ENCODE assay signal across 1 cellular context in the genomic region with DNA sequence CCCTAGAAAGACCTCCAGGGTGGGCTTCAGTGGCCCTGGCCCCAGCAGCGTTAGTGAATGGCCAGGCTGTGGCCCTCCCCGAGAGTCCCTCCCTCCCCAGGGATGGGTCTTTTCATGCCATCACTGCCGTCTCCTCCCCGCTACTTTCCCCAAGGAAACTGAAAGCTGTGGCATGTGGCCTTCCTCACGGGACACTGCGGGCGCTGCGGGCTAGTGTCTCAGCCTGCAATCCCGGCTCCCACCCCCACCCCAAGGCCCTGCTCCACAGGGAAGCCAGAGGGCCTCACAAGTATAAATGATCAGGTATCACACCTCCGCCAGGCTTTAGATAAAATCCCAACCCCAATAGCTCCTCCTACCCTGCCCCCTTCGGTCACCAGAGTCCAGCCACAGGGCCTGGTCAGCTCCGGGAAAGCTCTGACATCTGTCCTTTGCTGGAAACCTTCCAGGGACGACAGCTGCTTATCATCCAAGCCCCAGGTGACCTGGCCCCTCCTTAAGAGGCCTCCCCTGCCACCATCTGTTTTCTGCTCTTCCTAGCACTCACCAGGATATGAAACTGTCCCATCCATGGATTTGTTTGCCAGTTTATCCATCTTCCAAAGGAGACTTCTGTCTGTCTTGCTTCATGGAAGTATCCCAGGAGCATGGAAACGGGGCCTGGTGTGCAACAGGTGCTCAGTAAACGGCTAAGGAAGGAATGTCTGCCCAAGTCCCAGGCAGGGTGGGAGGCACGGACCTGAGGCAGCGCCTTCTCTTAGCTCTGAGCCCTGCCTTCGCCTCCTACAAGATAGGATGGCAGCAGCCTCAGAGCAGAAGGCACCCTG.
A peak's percentile ranks its signal among the peaks of the same experiment; 100 is the strongest.
TF ChIP-seq lines count a peak whose summit lies in the region.

No MANE protein-coding gene starts in this region.

TF ChIP-seq in SK-N-SH treated with all-trans-retinoic acid at 6 μM for 48 hours, 23 proteins besides CTCF, POLR2A, EP300 and RAD21 (continued from another document):
- TF ChIP-seq, protein P1, sequence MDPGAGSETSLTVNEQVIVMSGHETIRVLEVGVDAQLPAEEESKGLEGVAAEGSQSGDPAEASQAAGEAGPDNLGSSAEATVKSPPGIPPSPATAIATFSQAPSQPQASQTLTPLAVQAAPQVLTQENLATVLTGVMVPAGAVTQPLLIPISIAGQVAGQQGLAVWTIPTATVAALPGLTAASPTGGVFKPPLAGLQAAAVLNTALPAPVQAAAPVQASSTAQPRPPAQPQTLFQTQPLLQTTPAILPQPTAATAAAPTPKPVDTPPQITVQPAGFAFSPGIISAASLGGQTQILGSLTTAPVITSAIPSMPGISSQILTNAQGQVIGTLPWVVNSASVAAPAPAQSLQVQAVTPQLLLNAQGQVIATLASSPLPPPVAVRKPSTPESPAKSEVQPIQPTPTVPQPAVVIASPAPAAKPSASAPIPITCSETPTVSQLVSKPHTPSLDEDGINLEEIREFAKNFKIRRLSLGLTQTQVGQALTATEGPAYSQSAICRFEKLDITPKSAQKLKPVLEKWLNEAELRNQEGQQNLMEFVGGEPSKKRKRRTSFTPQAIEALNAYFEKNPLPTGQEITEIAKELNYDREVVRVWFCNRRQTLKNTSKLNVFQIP (CRISPR knock-in tag; IDR thresholded peaks at IDR 0.05; ENCODE audit: borderline replicate concordance, low read depth), result no peak
- TF ChIP-seq TCF4 (CRISPR knock-in tag; IDR thresholded peaks at IDR 0.05; ENCODE audit: borderline replicate concordance) (peak; percentile 84), SNAI2 (CRISPR knock-in tag; IDR thresholded peaks at IDR 0.05) (no peak), OSR1 (CRISPR knock-in tag; IDR thresholded peaks at IDR 0.05) (no peak), ZFP30 (CRISPR knock-in tag; IDR thresholded peaks at IDR 0.05) (no peak)
